ENCODE assay signal across 1 cellular context in the genomic region with DNA sequence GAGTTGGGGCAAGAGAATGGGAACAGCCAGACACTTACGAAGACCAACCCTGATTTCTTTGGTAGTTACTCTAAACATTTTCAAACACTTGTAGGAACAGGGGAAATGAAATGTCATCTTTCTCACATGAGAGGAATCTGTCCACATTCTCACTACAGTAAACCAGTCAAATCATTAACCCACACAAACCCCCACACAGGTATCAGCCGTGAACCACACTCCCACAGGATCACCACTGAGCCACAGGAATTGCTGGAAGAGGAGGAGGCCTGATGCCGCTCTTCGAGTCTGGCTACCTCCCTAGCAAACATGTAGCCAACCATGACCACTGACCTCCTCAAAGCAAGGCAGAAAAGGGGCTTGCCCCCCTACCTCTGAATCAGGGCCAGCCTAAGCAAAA.
TF ChIP-seq lines count a peak whose summit lies in the region.

No MANE protein-coding gene starts in this region.

TF ChIP-seq in HEK293, 187 proteins besides CTCF, POLR2A, EP300 and RAD21 (continued from another document):
- TF ChIP-seq ZNF624 (tag by site-specific recombination; IDR thresholded peaks at IDR 0.05) = no peak
- TF ChIP-seq SCRT1 (tag by site-specific recombination; IDR thresholded peaks at IDR 0.05; ENCODE audit: borderline replicate concordance) = no peak
- TF ChIP-seq ZNF214 (tag by site-specific recombination; IDR thresholded peaks at IDR 0.05; ENCODE audit: borderline replicate concordance) = no peak
TF ChIP-seq in HEK293: peak in this region for 2.
